ENCODE assay signal across 8 cellular contexts in the genomic region with DNA sequence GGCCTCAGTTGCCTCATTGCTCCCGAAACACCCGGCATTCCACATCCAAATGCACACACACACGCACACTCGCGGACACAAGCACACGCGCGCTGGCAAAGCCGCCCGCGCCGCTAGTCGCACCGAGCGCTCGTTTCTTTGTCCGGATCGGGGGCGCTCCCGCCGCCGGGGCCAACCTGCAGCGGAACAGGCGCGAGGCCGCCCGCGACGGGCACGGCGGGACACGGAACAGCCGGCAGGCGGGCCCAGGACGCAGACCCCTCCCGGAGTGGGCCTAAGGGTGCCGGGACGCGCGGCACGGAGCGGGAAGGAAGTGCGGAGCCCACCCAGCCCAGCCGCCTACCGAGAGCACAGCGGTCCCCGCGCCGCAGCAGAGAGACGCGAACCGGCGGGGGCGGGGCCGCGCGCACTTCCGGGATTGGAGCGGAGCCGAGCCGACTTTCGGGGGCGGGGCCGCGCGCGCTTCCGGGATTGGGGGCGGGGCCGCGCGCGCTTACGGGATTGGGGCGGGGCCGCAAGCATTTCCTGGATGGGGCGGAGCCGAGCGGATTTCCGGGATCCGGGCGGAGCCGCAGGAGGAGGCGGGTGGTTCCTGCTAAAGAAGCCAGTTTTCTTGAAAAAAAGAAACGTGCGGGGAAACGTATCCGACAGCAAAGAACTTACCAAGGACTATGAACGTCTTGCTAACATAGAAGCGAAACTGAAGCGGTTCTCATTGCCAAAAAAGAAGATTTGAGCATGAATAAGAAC. TPM values are rescaled to one million over a fixed set of nuclear protein-coding genes. Genes with fewer than 3 reads are reported as not detected.
A peak's percentile ranks its signal among the peaks of the same experiment; 100 is the strongest.
DNase-seq lines count a peak whose midpoint lies in the region; ATAC-seq, FAIRE-seq and TF ChIP-seq lines count a peak whose summit lies in the region.

TSS of gene CYBC1 (minus strand) at position 396 of the 750 bp plus-strand sequence. CDS start 1,498 bp downstream, outside the sequence.

- H3K4me1 ChIP-seq in psoas muscle: peaks cover 10% of the 10 kb centered on the region

- H3K9me3 ChIP-seq in psoas muscle: no peaks in the 10 kb centered on the region

- H3K27ac ChIP-seq in angular gyrus (ENCODE audit: low read depth, low read length): peak within 1 kb of the TSS; percentile 86
- H3K27ac ChIP-seq in psoas muscle: peak within 1 kb of the TSS; percentile 84

- FAIRE-seq in GM12892 (lab: Jason Lieb, UNC): peak; percentile 86

- TF ChIP-seq CTCF in psoas muscle (IDR thresholded peaks at IDR 0.05): no peak

- 0% methylated on average over 72 to 91 of the region's 91 CpGs for WGBS in psoas muscle, 3 donors

- intact Hi-C loops in T-helper 2 cell treated with Interferon-gamma antibody and Interleukin-4, amounts not matched to agents 100 ng/mL and 5 ng/mL, for 36 hours (cut with micrococcal nuclease): loop anchor here (1.0 to 5.0 kb wide), 5 partner anchors 32 to 153 kb away; partner anchors contain the start of genes FOXK2, HEXD and OGFOD3
- intact Hi-C loops in left ventricle myocardium superior (cut with micrococcal nuclease): no loop called here
- intact Hi-C loops in psoas muscle (cut with DNase I): no loop called here

- peak; percentile 76 for DNase-seq in GM12892 (ENCODE audit: insufficient read length)
- DNase-seq in NCI-H187 treated with DMSO at 0.1 percent for 48 hours (lab: John Stamatoyannopoulos, UW): peak; percentile 39
- peak; percentile 96 for DNase-seq in left ventricle myocardium superior
- peak; percentile 93 to 96 for DNase-seq in psoas muscle
- DNase-seq in ureter (ENCODE audit: low spot score): peak; percentile 94

- peak within 1 kb of the TSS; percentile 77 for H3K4me3 ChIP-seq in psoas muscle

- peaks cover 0 to 4% of the 10 kb centered on the region in 2 donors for H3K36me3 ChIP-seq in psoas muscle (ENCODE audit: insufficient read depth in 1 of 2, low read depth in 1 of 2)

- ATAC-seq in HG02884 (IDR thresholded peaks at IDR 0.05; ENCODE audit: unreplicated experiment) (peak; percentile 58), left ventricle myocardium superior (peak; percentile 96), psoas muscle (peak; percentile 95 to 97 (median 96))

- H3K27me3 ChIP-seq in psoas muscle (ENCODE audit: insufficient read depth in 3 of 3, low read length in 2 of 3): no peaks in the 10 kb centered on the region

- TF ChIP-seq POLR2A in GM12892 (IDR thresholded peaks at IDR 0.05; ENCODE audit: low read depth, low read length): peak; percentile 92

RNA-seq across cellular contexts. Expression of gene CYBC1, which starts in this region (rescaled TPM):
- 151 TPM for polyA plus RNA-seq in GM12892 (2012; ENCODE audit: missing spikeins)
- 297 and 304 TPM in 2 replicates for total RNA-seq in T-helper 2 cell treated with Interferon-gamma antibody and Interleukin-4, amounts not matched to agents 100 ng/mL and 5 ng/mL, for 36 hours
- 30.8 TPM for total RNA-seq in left ventricle myocardium superior
- 10 to 100 TPM; 14.5 to 21.4 (median 17.4) TPM for total RNA-seq in psoas muscle
- polyA plus RNA-seq in psoas muscle: 10 to 100 TPM; 14.4 to 31.6 (median 24.8) TPM
- 98.0 TPM for total RNA-seq in ureter

Comparison
In these comparisons a context has a peak if more than half of its experiments do, and no peak if none do; other contexts are left out.
1. Peak in every context shown above with its lines: DNase-seq, ATAC-seq, H3K4me3 ChIP-seq and H3K27ac ChIP-seq.
2. DNase-seq: peak in every context shown above with its lines; median percentile 96 in left ventricle myocardium superior; 94 in psoas muscle; 94 in ureter; 76 in GM12892; 39 in NCI-H187 treated with DMSO at 0.1 percent for 48 hours.